In the genomic region with DNA sequence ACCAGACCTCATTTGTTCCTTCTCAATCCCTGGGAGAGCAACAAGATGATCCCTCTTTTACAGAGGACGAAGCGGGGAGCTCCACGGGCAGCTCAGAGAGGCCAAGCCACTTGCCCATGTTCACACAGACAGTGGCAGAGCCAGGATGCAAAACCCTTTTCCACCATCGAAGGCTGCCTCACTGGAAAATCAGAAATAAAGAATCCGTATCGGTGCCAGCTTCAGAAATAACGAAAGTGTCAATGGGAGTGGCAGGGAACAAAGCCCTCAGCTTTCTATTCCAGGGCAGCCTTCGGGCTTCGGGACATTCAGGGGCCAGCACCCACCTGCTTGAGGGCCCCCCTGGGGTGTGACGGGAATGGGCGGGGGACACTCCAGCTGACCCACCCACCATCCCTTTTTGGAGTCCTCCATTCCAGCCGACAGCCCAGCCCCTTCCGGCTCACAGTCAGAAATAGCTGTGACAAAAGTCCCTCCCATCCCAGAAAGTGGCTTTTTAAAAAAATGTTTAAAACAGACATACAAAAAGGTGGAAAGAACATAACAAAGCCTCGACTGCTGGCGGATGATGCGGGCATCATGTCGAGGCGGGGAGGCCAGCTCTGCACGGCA, we compare ENCODE assay signal across 8 cellular contexts. TPM values are rescaled to one million over a fixed set of nuclear protein-coding genes. Genes with fewer than 3 reads are reported as not detected.
A peak's percentile ranks its signal among the peaks of the same experiment; 100 is the strongest.
DNase-seq lines count a peak whose midpoint lies in the region; ATAC-seq, FAIRE-seq and TF ChIP-seq lines count a peak whose summit lies in the region.

No MANE protein-coding gene starts in this region.

- TF ChIP-seq POLR2A in K562 (conservative IDR thresholded peaks at IDR 0.05) = no peak
- TF ChIP-seq POLR2A in upper lobe of left lung (IDR thresholded peaks at IDR 0.05) = peak in 1 of 4 donors; percentile 56

- CTCF ChIA-PET in K562 (lab: Yijun Ruan, JAX; ENCODE audit: low intra/inter-chr PET ratio) = no interaction called here

- H3K79me2 ChIP-seq in K562 (ENCODE audit: control insufficient read depth, insufficient read depth, low read length) = no peaks in the 10 kb centered on the region

- no peak for FAIRE-seq in K562 (lab: Jason Lieb, UNC)

- POLR2A ChIA-PET in K562 (lab: Yijun Ruan, JAX) = interaction anchor here (0.7 to 1.2 kb wide), 4 partner anchors 10 to 303 kb away, joined by 3 to 4 read pairs (median 4); no protein-coding TSS in a partner anchor

- H3K27me3 ChIP-seq in K562 (ENCODE audit: control insufficient read depth in 2 of 2, insufficient read depth in 2 of 2, low read length in 2 of 2) (peaks cover 52 to 91% of the 10 kb centered on the region in 2 experiments), upper lobe of left lung (no peaks in the 10 kb centered on the region)

- peaks cover 0 to 12% of the 10 kb centered on the region in 2 experiments; a peak in 2 of 5 replicates for H3K4me1 ChIP-seq in K562 (replicated peaks in 1 of 2; ENCODE audit: control insufficient read depth in 2 of 2, insufficient read depth in 2 of 2, low read length in 2 of 2)
- peaks cover 87 to 94% (median 89%) of the 10 kb centered on the region in 4 donors for H3K4me1 ChIP-seq in upper lobe of left lung

- ATAC-seq in K562 (no peak), upper lobe of left lung (ENCODE audit: low FRiP score in 2 of 2) (peak; percentile 35 to 54), HG02642 (IDR thresholded peaks at IDR 0.05; ENCODE audit: poor library complexity, unreplicated experiment) (no peak), GM19351 (IDR thresholded peaks at IDR 0.05; ENCODE audit: unreplicated experiment) (no peak), HG02852 (IDR thresholded peaks at IDR 0.05; ENCODE audit: unreplicated experiment) (no peak)

- no peak overlapping the region for H3K4me2 ChIP-seq in K562 (ENCODE audit: insufficient read depth, low read length)

- no peaks in the 10 kb centered on the region for H3K36me3 ChIP-seq in K562 (ENCODE audit: control insufficient read depth, insufficient read depth, low read length)
- H3K36me3 ChIP-seq in upper lobe of left lung = no peaks in the 10 kb centered on the region

- intact Hi-C loops in K562 (cut with micrococcal nuclease) = no loop called here

- DNase-seq in activated T-cell treated with anti-CD3 and anti-CD28 coated beads, Interleukin-2, amount 50 U/mL, for 24 hours = no peak
- no peak for DNase-seq in activated T-cell treated with anti-CD3 and anti-CD28 coated beads for 4 hours
- no peak for DNase-seq in K562 (ENCODE audit: extremely low read depth in 1 of 4, low spot score in 3 of 4)
- peak; percentile 45 for DNase-seq in medulla oblongata (ENCODE audit: extremely low spot score)
- DNase-seq in upper lobe of left lung = peak; percentile 74 to 76

- H4K20me1 ChIP-seq in K562 (replicated peaks; ENCODE audit: control insufficient read depth, insufficient read depth, low read length) = peaks cover 27% of the 10 kb centered on the region

- peak overlapping the region; percentile 91 for H3K4me3 Mint-ChIP-seq in activated T-cell treated with anti-CD3 and anti-CD28 coated beads, Interleukin-2, amount 50 U/mL, for 24 hours

- no peak overlapping the region for H3K4me3 ChIP-seq in K562
- peak overlapping the region in 3 of 4 donors; percentile 32 to 49 (median 40) for H3K4me3 ChIP-seq in upper lobe of left lung

- H3K4me1 Mint-ChIP-seq in activated T-cell treated with anti-CD3 and anti-CD28 coated beads, Interleukin-2, amount 50 U/mL, for 24 hours (ENCODE audit: low read depth) = peaks cover 94% of the 10 kb centered on the region

- 21% methylated on average over 19 of the region's 19 CpGs for WGBS in K562 (ENCODE audit: insufficient coverage, low coverage, missing lambda C conversion rate)
- 14 to 24% methylated on average over 17 to 19 of the region's 19 CpGs for WGBS in upper lobe of left lung, 2 donors

- BruUV-seq in K562 (replicated peaks; lab: Mats Ljungman, UMichigan) = no TSS peak

- H3K9me3 Mint-ChIP-seq in activated T-cell treated with anti-CD3 and anti-CD28 coated beads, Interleukin-2, amount 50 U/mL, for 24 hours = no peaks in the 10 kb centered on the region

- no peaks in the 10 kb centered on the region for H3K9me1 ChIP-seq in K562 (ENCODE audit: control insufficient read depth, insufficient read depth, low read length)

- in situ Hi-C loops in K562 (cut with MboI) = no loop called here

- peaks cover 45% of the 10 kb centered on the region for H3K36me3 Mint-ChIP-seq in activated T-cell treated with anti-CD3 and anti-CD28 coated beads, Interleukin-2, amount 50 U/mL, for 24 hours (ENCODE audit: low read depth)

- TF ChIP-seq EP300 in K562 (IDR thresholded peaks at IDR 0.05; ENCODE audit: low read length) (no peak), upper lobe of left lung (IDR thresholded peaks at IDR 0.05) (peak in 1 of 4 donors; percentile 67)

- TF ChIP-seq RAD21 in K562 (CRISPR knock-in tag; conservative IDR thresholded peaks at IDR 0.05 in 1 of 2, IDR thresholded peaks at IDR 0.05 in 1 of 2) = no peak

- H3K9me3 ChIP-seq in K562 (replicated peaks; ENCODE audit: control insufficient read depth, insufficient read depth, low read depth, low read length) (no peaks in the 10 kb centered on the region), upper lobe of left lung (no peaks in the 10 kb centered on the region)

- no peak overlapping the region; the same call in 1 of the 2 replicates for H2AFZ ChIP-seq in K562 (ENCODE audit: low read depth, low read length)

- H3K27me3 Mint-ChIP-seq in activated T-cell treated with anti-CD3 and anti-CD28 coated beads, Interleukin-2, amount 50 U/mL, for 24 hours = no peaks in the 10 kb centered on the region

- no peak overlapping the region for H3K27ac ChIP-seq in K562 (ENCODE audit: extremely low read depth, low read depth, low read length)
- peak overlapping the region; percentile 82 to 92 (median 90) for H3K27ac ChIP-seq in upper lobe of left lung

- peak overlapping the region; percentile 98 for H3K27ac Mint-ChIP-seq in activated T-cell treated with anti-CD3 and anti-CD28 coated beads, Interleukin-2, amount 50 U/mL, for 24 hours

- TF ChIP-seq CTCF in K562 (IDR thresholded peaks at IDR 0.05 in 2 of 3, conservative IDR thresholded peaks at IDR 0.05 in 1 of 3; ENCODE audit: insufficient read depth in 2 of 3, low read depth in 1 of 3, low read length in 3 of 3) = no peak
- no peak for TF ChIP-seq CTCF in upper lobe of left lung (IDR thresholded peaks at IDR 0.05)

- H3K9ac ChIP-seq in K562 (ENCODE audit: insufficient read depth in 1 of 2, low read depth in 2 of 2, low read length in 2 of 2) = peak overlapping the region in 1 of 2 experiments; percentile 4; a peak in 1 of 4 replicates

TF ChIP-seq in K562, 482 proteins besides CTCF, POLR2A, EP300 and RAD21:
- 0 out of 2 replicates have a peak, but pooled peaks have one; percentile 31 for TF ChIP-seq MAFG (tag; conservative IDR thresholded peaks at IDR 0.05)
- TF ChIP-seq ZC3H11A (IDR thresholded peaks at IDR 0.05; ENCODE audit: low read depth, low read length) = no peak
- peak; percentile 11 for TF ChIP-seq ZFP36 (IDR thresholded peaks at IDR 0.05; ENCODE audit: low read depth, low read length, partially characterized antibody)

RNA-seq across cellular contexts. Expression of a gene that starts 6.0 kb away (rescaled TPM):
- total RNA-seq in K562 (2011; cell fraction: chromatin; rRNA removed; ENCODE audit: low replicate concordance) = 0.12 TPM in 2 replicates
- total RNA-seq in K562 (2011; cell fraction: nucleolus; rRNA removed) = 0.13 and 0.17 TPM in 2 replicates
- 0.15 and 0.38 TPM in 2 replicates for total RNA-seq in K562 (2011; cell fraction: nucleoplasm; rRNA removed)
- total RNA-seq in K562 (2014; rRNA removed) (0.32 and 0.37 TPM in 2 replicates), K562 (2014; rRNA removed; fragmentation: Illumina TruSeq; extraction: Trizol) (0.15 and 0.26 TPM in 2 replicates), K562 (2015; rRNA removed; fragmentation: Illumina TruSeq; extraction: Trizol) (0.38 and 0.40 TPM in 2 replicates), K562 (2021) (0.67 and 1.0 TPM in 2 replicates), upper lobe of left lung (10 to 100 TPM in 3 of 6 donors, 1 to 10 TPM in 3; 9.2 to 19.3 (median 11.0) TPM)
- polyA plus RNA-seq in K562 (2011; rRNA removed) (0.20 and 0.49 TPM in 2 replicates), K562 (2014; fragmentation: Illumina TruSeq; extraction: Trizol) (0.49 and 0.51 TPM in 2 replicates), K562 (2014; fragmentation: Nextera tagmentation; extraction: Ambion mirVana) (not detected), K562 (2014; rRNA removed) (0.44 and 0.50 TPM in 2 replicates)
- polyA plus RNA-seq in K562 (2011; cell fraction: cytosol; rRNA removed) = 0.78 and 0.85 TPM in 2 replicates
- 0.15 and 0.47 TPM in 2 replicates for polyA plus RNA-seq in K562 (2011; cell fraction: nucleus; rRNA removed)
- polyA plus RNA-seq in K562 (2012) = 0.81 and 1.1 TPM in 2 replicates
- polyA minus RNA-seq in K562 (2011; rRNA and poly(A)+ RNA removed) = 0.75 and 0.88 TPM in 2 replicates
- polyA minus RNA-seq in K562 (2011; cell fraction: cytosol; rRNA and poly(A)+ RNA removed) = 0.46 and 0.76 TPM in 2 replicates
- polyA minus RNA-seq in K562 (2011; cell fraction: nucleus; rRNA and poly(A)+ RNA removed) = 0.22 and 0.27 TPM in 2 replicates

RNA-seq across cellular contexts. Expression of a gene that starts 48.2 kb away (rescaled TPM):
- total RNA-seq in K562 (2011; cell fraction: chromatin; rRNA removed; ENCODE audit: low replicate concordance) = 11.2 and 40.7 TPM in 2 replicates
- 26.5 and 44.0 TPM in 2 replicates for total RNA-seq in K562 (2011; cell fraction: nucleolus; rRNA removed)
- total RNA-seq in K562 (2011; cell fraction: nucleoplasm; rRNA removed) = 15.6 and 16.3 TPM in 2 replicates
- total RNA-seq in K562 (2014; rRNA removed) = 27.2 and 28.7 TPM in 2 replicates
- total RNA-seq in K562 (2014; rRNA removed; fragmentation: Illumina TruSeq; extraction: Trizol) = 4.8 and 6.7 TPM in 2 replicates
- total RNA-seq in K562 (2015; rRNA removed; fragmentation: Illumina TruSeq; extraction: Trizol) = 16.6 and 17.0 TPM in 2 replicates
- total RNA-seq in K562 (2021) = 29.2 and 31.4 TPM in 2 replicates
- 18.8 and 22.1 TPM in 2 replicates for polyA plus RNA-seq in K562 (2011; rRNA removed)
- polyA plus RNA-seq in K562 (2011; cell fraction: cytosol; rRNA removed) = 19.8 and 47.1 TPM in 2 replicates
- polyA plus RNA-seq in K562 (2011; cell fraction: nucleus; rRNA removed) = 30.2 and 60.5 TPM in 2 replicates
- 27.3 and 32.5 TPM in 2 replicates for polyA plus RNA-seq in K562 (2012)
- 15.2 and 21.6 TPM in 2 replicates for polyA plus RNA-seq in K562 (2014; fragmentation: Illumina TruSeq; extraction: Trizol)
- polyA plus RNA-seq in K562 (2014; fragmentation: Nextera tagmentation; extraction: Ambion mirVana) = under 1 TPM; 0.27 to 0.73 TPM
- polyA plus RNA-seq in K562 (2014; rRNA removed) = 31.2 and 34.3 TPM in 2 replicates
- 4.7 and 11.0 TPM in 2 replicates for polyA minus RNA-seq in K562 (2011; rRNA and poly(A)+ RNA removed)
- 15.9 and 21.1 TPM in 2 replicates for polyA minus RNA-seq in K562 (2011; cell fraction: cytosol; rRNA and poly(A)+ RNA removed)
- polyA minus RNA-seq in K562 (2011; cell fraction: nucleus; rRNA and poly(A)+ RNA removed) = 13.7 and 17.0 TPM in 2 replicates
- 10 to 100 TPM in 5 of 6 donors, 1 to 10 TPM in 1; 5.7 to 13.4 (median 11.5) TPM for total RNA-seq in upper lobe of left lung

Comparison
In these comparisons a context has a peak if more than half of its experiments do, and no peak if none do; other contexts are left out.
1. DNase-seq: peak in medulla oblongata (single experiment) and upper lobe of left lung (2 of 2); none in activated T-cell treated with anti-CD3 and anti-CD28 coated beads, Interleukin-2, amount 50 U/mL, for 24 hours (single experiment), activated T-cell treated with anti-CD3 and anti-CD28 coated beads for 4 hours (single experiment) and K562 (0 of 4).
2. ATAC-seq: peak in upper lobe of left lung (2 of 2); none in K562 (single experiment), HG02642 (single experiment), GM19351 (single experiment) and HG02852 (single experiment).
3. RNA of a gene that starts 6.0 kb away (total RNA-seq): 9.2 to 19.3 TPM in upper lobe of left lung; 0.12 to 1.0 TPM in K562; every median in the first group is over 4 times any median in the second.